Comparison of ENCODE assay signal across 19 cellular contexts in the genomic region with DNA sequence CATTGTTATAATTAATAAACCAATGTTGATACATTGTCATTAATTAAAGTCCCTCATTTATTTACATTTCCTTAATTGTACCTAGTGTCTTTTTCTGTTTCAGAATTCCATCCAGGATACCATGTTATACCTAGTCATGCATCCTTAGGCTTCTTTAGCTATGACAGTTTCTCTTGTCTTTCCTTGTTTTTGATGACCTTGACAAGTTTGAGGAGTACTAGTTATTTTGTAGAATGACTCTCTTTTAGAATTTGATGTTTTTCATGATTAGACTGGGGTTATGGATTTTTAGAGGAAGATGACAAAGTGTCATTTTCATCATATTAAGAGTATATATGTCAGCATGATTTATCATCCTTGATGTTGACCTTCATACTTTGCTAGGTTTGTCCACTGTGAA. TPM values are rescaled to one million over a fixed set of nuclear protein-coding genes. Genes with fewer than 3 reads are reported as not detected.
DNase-seq lines count a peak whose midpoint lies in the region; ATAC-seq, FAIRE-seq and TF ChIP-seq lines count a peak whose summit lies in the region.
"Had no signal": no experiment of that assay in that cellular context is flagged by ENCODE, and none has a peak within 500 bp of the region (broad histone marks: within the 10 kb centered on the region; RNA-seq: fewer than 3 reads in every experiment).

No MANE protein-coding gene starts in this region.

- TF ChIP-seq CTCF in K562 (IDR thresholded peaks at IDR 0.05 in 2 of 3, conservative IDR thresholded peaks at IDR 0.05 in 1 of 3; ENCODE audit: insufficient read depth in 2 of 3, low read depth in 1 of 3, low read length in 3 of 3) (no peak), PC-9 (conservative IDR thresholded peaks at IDR 0.05) (no peak)

- peak overlapping the region; percentile 39 for H3K4me3 Mint-ChIP-seq in activated naive CD8-positive, alpha-beta T cell
- H3K4me3 Mint-ChIP-seq in activated naive CD8-positive, alpha-beta T cell treated with anti-CD3 and anti-CD28 coated beads for 36 hours = no peak overlapping the region
- H3K4me3 Mint-ChIP-seq: B cell; CD8-positive, alpha-beta T cell; HFFc6; IgD-negative memory B cell had no signal

- no peaks in the 10 kb centered on the region for H3K9me1 ChIP-seq in K562 (ENCODE audit: control insufficient read depth, insufficient read depth, low read length)

- TF ChIP-seq EP300 in K562 (IDR thresholded peaks at IDR 0.05; ENCODE audit: low read length) = no peak

- DNase-seq in activated naive CD8-positive, alpha-beta T cell treated with anti-CD3 and anti-CD28 coated beads for 36 hours = no peak
- DNase-seq in HEK293T (ENCODE audit: extremely low spot score) (no peak), K562 (ENCODE audit: extremely low read depth in 1 of 4, low spot score in 3 of 4) (no peak), PC-9 (no peak), nucleus accumbens (lab: John Stamatoyannopoulos, UW) (no peak)
- DNase-seq: 8988T; Calu3; CD8-positive, alpha-beta T cell; DMS79 treated with DMSO at 0.1 percent for 48 hours; GM23248; HCEC 1CT; HFFc6 had no signal

- no peak overlapping the region for H3K9ac ChIP-seq in K562 (ENCODE audit: insufficient read depth in 1 of 2, low read depth in 2 of 2, low read length in 2 of 2)
- H3K9ac ChIP-seq: BLaER1 treated with 17β-estradiol and CSF1 and Interleukin-3, amounts not matched to agents 10 nM and 100 nM; GM23248 had no signal

- H3K27ac ChIP-seq in K562 (ENCODE audit: extremely low read depth, low read depth, low read length) = no peak overlapping the region
- no peak overlapping the region for H3K27ac ChIP-seq in PC-9
- H3K27ac ChIP-seq: BLaER1 treated with 17β-estradiol and CSF1 and Interleukin-3, amounts not matched to agents 10 nM and 100 nM; GM23248; HL-60 had no signal

- CTCF ChIA-PET in HEK293T (lab: Yijun Ruan, JAX) = no interaction called here
- CTCF ChIA-PET in K562 (lab: Yijun Ruan, JAX; ENCODE audit: low intra/inter-chr PET ratio) = no interaction called here
- CTCF ChIA-PET in PC-9 (lab: Charles Lee) = no interaction called here

- in situ Hi-C loops in K562 (cut with MboI) = no loop called here

- FAIRE-seq in G401.6 (lab: Jason Lieb, UNC) (peak; percentile 60), K562 (lab: Jason Lieb, UNC) (no peak)
- FAIRE-seq: GM12878 had no signal

- BruUV-seq in K562 (replicated peaks; lab: Mats Ljungman, UMichigan) (no TSS peak), PC-9 (replicated peaks; lab: Mats Ljungman, UMichigan) (no TSS peak)

- POLR2A ChIA-PET in HEK293T (lab: Yijun Ruan, JAX) = no interaction called here
- POLR2A ChIA-PET in K562 (lab: Yijun Ruan, JAX) = no interaction called here
- POLR2A ChIA-PET in PC-9 (lab: Charles Lee; ENCODE audit: unreplicated experiment) = no interaction called here

- H3K36me3 ChIP-seq in K562 (ENCODE audit: control insufficient read depth, insufficient read depth, low read length) (peaks cover 51% of the 10 kb centered on the region; the same call in 2 of the 3 replicates), PC-9 (ENCODE audit: low read depth) (peaks cover 41% of the 10 kb centered on the region)

- peaks cover 86% of the 10 kb centered on the region for H3K79me2 ChIP-seq in K562 (ENCODE audit: control insufficient read depth, insufficient read depth, low read length)
- H3K79me2 ChIP-seq in PC-9 (ENCODE audit: low read depth) = peaks cover 92% of the 10 kb centered on the region

- no peaks in the 10 kb centered on the region for H3K27me3 Mint-ChIP-seq in activated naive CD8-positive, alpha-beta T cell
- no peaks in the 10 kb centered on the region for H3K27me3 Mint-ChIP-seq in activated naive CD8-positive, alpha-beta T cell treated with anti-CD3 and anti-CD28 coated beads for 36 hours
- H3K27me3 Mint-ChIP-seq: B cell, IgD-negative memory B cell had no signal

- H4K20me1 ChIP-seq in K562 (replicated peaks; ENCODE audit: control insufficient read depth, insufficient read depth, low read length) (no peaks in the 10 kb centered on the region), PC-9 (ENCODE audit: insufficient read depth) (peaks cover 79% of the 10 kb centered on the region)

- H2AFZ ChIP-seq in K562 (ENCODE audit: low read depth, low read length) (no peak overlapping the region), PC-9 (no peak overlapping the region)
- H2AFZ ChIP-seq: GM23248 had no signal

- TF ChIP-seq POLR2A in K562 (conservative IDR thresholded peaks at IDR 0.05) = no peak

- H3K4me1 Mint-ChIP-seq in activated naive CD8-positive, alpha-beta T cell (ENCODE audit: low read depth) = peaks cover 40% of the 10 kb centered on the region
- peaks cover 15% of the 10 kb centered on the region for H3K4me1 Mint-ChIP-seq in activated naive CD8-positive, alpha-beta T cell treated with anti-CD3 and anti-CD28 coated beads for 36 hours

- H3K4me2 ChIP-seq in K562 (ENCODE audit: insufficient read depth, low read length) (no peak overlapping the region), PC-9 (no peak overlapping the region)
- H3K4me2 ChIP-seq: BLaER1 treated with 17β-estradiol and CSF1 and Interleukin-3, amounts not matched to agents 10 nM and 100 nM had no signal

- intact Hi-C loops in K562 (cut with micrococcal nuclease) = no loop called here
- intact Hi-C loops in PC-9 (cut with micrococcal nuclease; ENCODE audit: unreplicated experiment) = no loop called here

- no peak overlapping the region for H3K27ac Mint-ChIP-seq in activated naive CD8-positive, alpha-beta T cell
- no peak overlapping the region for H3K27ac Mint-ChIP-seq in activated naive CD8-positive, alpha-beta T cell treated with anti-CD3 and anti-CD28 coated beads for 36 hours
- H3K27ac Mint-ChIP-seq: B cell; CD8-positive, alpha-beta T cell; HFFc6; IgD-negative memory B cell had no signal

- no peaks in the 10 kb centered on the region for H3K9me3 Mint-ChIP-seq in activated naive CD8-positive, alpha-beta T cell (ENCODE audit: low read depth)
- peaks cover 1% of the 10 kb centered on the region for H3K9me3 Mint-ChIP-seq in activated naive CD8-positive, alpha-beta T cell treated with anti-CD3 and anti-CD28 coated beads for 36 hours
- H3K9me3 Mint-ChIP-seq: CD8-positive, alpha-beta T cell; HFFc6; IgD-negative memory B cell had no signal

- H3K4me1 ChIP-seq in K562 (replicated peaks in 1 of 2; ENCODE audit: control insufficient read depth in 2 of 2, insufficient read depth in 2 of 2, low read length in 2 of 2) (no peaks in the 10 kb centered on the region; a peak in 1 of 5 replicates), PC-9 (replicated peaks; ENCODE audit: insufficient read depth) (no peaks in the 10 kb centered on the region)
- H3K4me1 ChIP-seq: BLaER1 treated with 17β-estradiol and CSF1 and Interleukin-3, amounts not matched to agents 10 nM and 100 nM had no signal

- peaks cover 16% of the 10 kb centered on the region for H3K36me3 Mint-ChIP-seq in activated naive CD8-positive, alpha-beta T cell
- peaks cover 42% of the 10 kb centered on the region for H3K36me3 Mint-ChIP-seq in activated naive CD8-positive, alpha-beta T cell treated with anti-CD3 and anti-CD28 coated beads for 36 hours

- ATAC-seq in K562 = no peak
- ATAC-seq: CD8-positive, alpha-beta T cell; GM12878 had no signal

- H3K4me3 ChIP-seq in K562 (no peak overlapping the region), PC-9 (no peak overlapping the region)
- H3K4me3 ChIP-seq: BLaER1 treated with 17β-estradiol and CSF1 and Interleukin-3, amounts not matched to agents 10 nM and 100 nM; GM12878; GM23248 had no signal

- H3K9me2 ChIP-seq in PC-9 (ENCODE audit: insufficient read depth) = no peaks in the 10 kb centered on the region

- 0 out of 2 replicates have a peak, but pooled peaks cover 12% of the 10 kb centered on the region for H3F3A ChIP-seq in PC-9 (ENCODE audit: insufficient read depth, low read depth)

- no peaks in the 10 kb centered on the region for H3K9me3 ChIP-seq in K562 (replicated peaks; ENCODE audit: control insufficient read depth, insufficient read depth, low read depth, low read length)
- no peaks in the 10 kb centered on the region for H3K9me3 ChIP-seq in PC-9 (ENCODE audit: insufficient read depth, low read depth)

- no peak for TF ChIP-seq RAD21 in K562 (CRISPR knock-in tag; conservative IDR thresholded peaks at IDR 0.05 in 1 of 2, IDR thresholded peaks at IDR 0.05 in 1 of 2)

- no peaks in the 10 kb centered on the region for H3K27me3 ChIP-seq in K562 (ENCODE audit: control insufficient read depth in 2 of 2, insufficient read depth in 2 of 2, low read length in 2 of 2)
- H3K27me3 ChIP-seq in PC-9 (ENCODE audit: insufficient read depth, low read depth) = no peaks in the 10 kb centered on the region
- H3K27me3 ChIP-seq: BLaER1 treated with 17β-estradiol and CSF1 and Interleukin-3, amounts not matched to agents 10 nM and 100 nM had no signal

TF ChIP-seq in HEK293T, 16 proteins besides CTCF, POLR2A, EP300 and RAD21 (continues in another document):
- TF ChIP-seq TARDBP (IDR thresholded peaks at IDR 0.05) (no peak), CTBP1 (IDR thresholded peaks at IDR 0.05; ENCODE audit: borderline replicate concordance) (no peak), ARNT (IDR thresholded peaks at IDR 0.05) (no peak)

TF ChIP-seq in K562, 482 proteins besides CTCF, POLR2A, EP300 and RAD21:
- peak; percentile 49 for TF ChIP-seq ZNF316 (IDR thresholded peaks at IDR 0.05)
- peak; percentile 14; the same call in 1 of the 2 replicates for TF ChIP-seq C11orf30 (IDR thresholded peaks at IDR 0.05; ENCODE audit: low read depth)
- TF ChIP-seq HDAC8 (tag; IDR thresholded peaks at IDR 0.05) = no peak
- peak; percentile 26 for TF ChIP-seq MEIS2 (IDR thresholded peaks at IDR 0.05; ENCODE audit: partially characterized antibody)

RNA-seq across cellular contexts. Expression of gene GIGYF2, which starts 16.4 kb away (rescaled TPM):
- 10 to 100 TPM; 45.2 to 45.7 TPM for total RNA-seq in activated naive CD8-positive, alpha-beta T cell treated with anti-CD3 and anti-CD28 coated beads for 36 hours
- total RNA-seq in K562 (2011; cell fraction: chromatin; rRNA removed; ENCODE audit: low replicate concordance) = 104 and 257 TPM in 2 replicates
- total RNA-seq in K562 (2011; cell fraction: nucleolus; rRNA removed) = 46.5 and 65.3 TPM in 2 replicates
- 98.1 and 157 TPM in 2 replicates for total RNA-seq in K562 (2011; cell fraction: nucleoplasm; rRNA removed)
- 29.2 and 35.9 TPM in 2 replicates for total RNA-seq in K562 (2014; rRNA removed)
- total RNA-seq in K562 (2014; rRNA removed; fragmentation: Illumina TruSeq; extraction: Trizol) = 50.6 and 51.9 TPM in 2 replicates
- total RNA-seq in K562 (2015; rRNA removed; fragmentation: Illumina TruSeq; extraction: Trizol) = 45.3 and 52.7 TPM in 2 replicates
- total RNA-seq in K562 (2021) = 36.0 and 37.3 TPM in 2 replicates
- 37.3 and 38.4 TPM in 2 replicates for polyA plus RNA-seq in K562 (2011; rRNA removed)
- polyA plus RNA-seq in K562 (2011; cell fraction: cytosol; rRNA removed) = 29.6 and 32.4 TPM in 2 replicates
- 33.0 and 35.7 TPM in 2 replicates for polyA plus RNA-seq in K562 (2011; cell fraction: nucleus; rRNA removed)
- polyA plus RNA-seq in K562 (2012) = 23.1 and 28.2 TPM in 2 replicates
- polyA plus RNA-seq in K562 (2014; fragmentation: Illumina TruSeq; extraction: Trizol) = 32.6 and 34.0 TPM in 2 replicates
- 10 to 100 TPM; 12.7 to 16.8 TPM for polyA plus RNA-seq in K562 (2014; fragmentation: Nextera tagmentation; extraction: Ambion mirVana)
- polyA plus RNA-seq in K562 (2014; rRNA removed) = 32.4 and 34.9 TPM in 2 replicates
- 101 and 120 TPM in 2 replicates for polyA minus RNA-seq in K562 (2011; rRNA and poly(A)+ RNA removed)
- polyA minus RNA-seq in K562 (2011; cell fraction: cytosol; rRNA and poly(A)+ RNA removed) = 29.8 and 43.8 TPM in 2 replicates
- 49.7 and 71.2 TPM in 2 replicates for polyA minus RNA-seq in K562 (2011; cell fraction: nucleus; rRNA and poly(A)+ RNA removed)
- total RNA-seq in PC-9 (2021) = 86.4 and 101 TPM in 2 replicates
